Comparison of ENCODE assay signal across 10 cellular contexts in the genomic region with DNA sequence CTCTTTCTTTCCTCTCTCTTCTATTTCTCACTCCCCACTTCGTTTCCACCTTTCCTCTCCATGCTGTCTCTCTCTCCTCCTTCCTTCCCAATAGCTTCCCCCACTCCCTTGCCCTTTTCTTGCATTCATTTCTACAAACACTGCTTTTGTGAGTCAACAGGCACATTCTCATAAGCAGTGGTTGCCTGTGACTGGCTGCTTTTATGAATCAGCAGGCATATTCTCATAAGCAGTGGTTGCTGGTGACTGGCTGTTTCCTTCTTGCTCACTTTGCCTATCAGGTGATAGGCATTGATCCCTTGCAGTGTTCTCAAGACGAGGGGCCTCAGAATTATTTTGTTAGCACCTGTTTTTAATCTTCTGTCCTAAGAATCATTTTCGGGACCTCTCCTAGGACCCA.
A peak's percentile ranks its signal among the peaks of the same experiment; 100 is the strongest.
DNase-seq lines count a peak whose midpoint lies in the region; ATAC-seq and TF ChIP-seq lines count a peak whose summit lies in the region.
"Had no signal": no experiment of that assay in that cellular context is flagged by ENCODE, and none has a peak within 500 bp of the region (broad histone marks: within the 10 kb centered on the region; RNA-seq: fewer than 3 reads in every experiment).

No MANE protein-coding gene starts in this region.

- H3K27me3 ChIP-seq in brain microvascular endothelial cell (replicated peaks) (no peaks in the 10 kb centered on the region), A673 (replicated peaks; ENCODE audit: insufficient read depth, low read depth, low read length, poor library complexity) (no peaks in the 10 kb centered on the region), right cardiac atrium (ENCODE audit: control insufficient read depth, insufficient read depth) (no peaks in the 10 kb centered on the region)

- TF ChIP-seq CTCF in brain microvascular endothelial cell (IDR thresholded peaks at IDR 0.05; ENCODE audit: low read depth, low read length, missing control alignments) (no peak), endothelial cell (IDR thresholded peaks at IDR 0.05; ENCODE audit: unreplicated experiment) (no peak), A673 (conservative IDR thresholded peaks at IDR 0.05; ENCODE audit: low read depth, low read length) (no peak)

- POLR2A ChIA-PET in A673 (lab: Charles Lee; ENCODE audit: low non-redundant PET) = no interaction called here

- H3K4me3 Mint-ChIP-seq in endothelial cell (ENCODE audit: unreplicated experiment) = no peak overlapping the region
- H3K4me3 Mint-ChIP-seq: central memory CD8-positive, alpha-beta T cell had no signal

- no TSS peak for BruUV-seq in A673 (replicated peaks; lab: Mats Ljungman, UMichigan)

- H3K36me3 ChIP-seq in brain microvascular endothelial cell (replicated peaks) (no peaks in the 10 kb centered on the region), A673 (ENCODE audit: insufficient read depth, low read length, poor library complexity, severe bottlenecking) (no peaks in the 10 kb centered on the region)

- DNase-seq in GM04503 (ENCODE audit: low read depth) = peak; percentile 23
- DNase-seq in HPDE6-E6E7 (ENCODE audit: extremely low spot score) = peak; percentile 49
- DNase-seq in brain microvascular endothelial cell = peak; percentile 85
- DNase-seq in non-pigmented ciliary epithelial cell (ENCODE audit: low read depth) = peak; percentile 70
- no peak for DNase-seq in G401 (ENCODE audit: low spot score)
- no peak for DNase-seq in endothelial cell (ENCODE audit: low spot score)
- DNase-seq in A673 (ENCODE audit: low spot score) = no peak
- no peak for DNase-seq in right cardiac atrium
- DNase-seq: activated CD4-positive, alpha-beta T cell treated with anti-CD3 and anti-CD28 coated beads for 1 hour had no signal

- H3K9me3 Mint-ChIP-seq in endothelial cell (ENCODE audit: unreplicated experiment) = no peaks in the 10 kb centered on the region
- H3K9me3 Mint-ChIP-seq: central memory CD8-positive, alpha-beta T cell had no signal

- intact Hi-C loops in A673 (cut with micrococcal nuclease; ENCODE audit: unreplicated experiment) = no loop called here
- intact Hi-C loops in right cardiac atrium (cut with DNase I) = no loop called here

- H3K36me3 Mint-ChIP-seq in endothelial cell (ENCODE audit: low read depth, unreplicated experiment) = no peaks in the 10 kb centered on the region

- H3K4me1 ChIP-seq in A673 (ENCODE audit: insufficient read depth, low read length, poor library complexity, severe bottlenecking) (no peaks in the 10 kb centered on the region), right cardiac atrium (ENCODE audit: control insufficient read depth, insufficient read depth, low read length) (no peaks in the 10 kb centered on the region)

- H3K9me3 ChIP-seq in A673 (ENCODE audit: low read depth, low read length, poor library complexity, severe bottlenecking) (no peaks in the 10 kb centered on the region), right cardiac atrium (ENCODE audit: control insufficient read depth, low read length) (no peaks in the 10 kb centered on the region)

- no peaks in the 10 kb centered on the region for H3K4me1 Mint-ChIP-seq in endothelial cell (ENCODE audit: unreplicated experiment)
- H3K4me1 Mint-ChIP-seq: central memory CD8-positive, alpha-beta T cell had no signal

- in situ Hi-C loops in brain microvascular endothelial cell (cut with HindIII; ENCODE audit: low pct_ligation_motif_present, low sequenced_read_pairs) (no loop called here), G401 (cut with HindIII; ENCODE audit: low sequenced_read_pairs) (no loop called here)

- no peaks in the 10 kb centered on the region for H3K27me3 Mint-ChIP-seq in endothelial cell (ENCODE audit: unreplicated experiment)

- H3K27ac ChIP-seq in brain microvascular endothelial cell (no peak overlapping the region), A673 (ENCODE audit: low read depth, low read length, poor library complexity, severe bottlenecking) (no peak overlapping the region), right cardiac atrium (ENCODE audit: low read length) (no peak overlapping the region)

- CTCF ChIA-PET in A673 (lab: Charles Lee) = no interaction called here

- H3K27ac Mint-ChIP-seq in endothelial cell (ENCODE audit: unreplicated experiment) = no peak overlapping the region

- no peak for ATAC-seq in right cardiac atrium

- WGBS in right cardiac atrium = 78% methylated on average over 3 of the region's 3 CpGs

- no peak overlapping the region for H3K4me3 ChIP-seq in brain microvascular endothelial cell (ENCODE audit: low read depth, low read length)
- H3K4me3 ChIP-seq in A673 (ENCODE audit: low read depth, low read length, poor library complexity, severe bottlenecking) = no peak overlapping the region
- H3K4me3 ChIP-seq in right cardiac atrium (ENCODE audit: low read length) = no peak overlapping the region

Comparison
In these comparisons a context has a peak if more than half of its experiments do, and no peak if none do; other contexts are left out.
1. DNase-seq: peak in GM04503 (single experiment), HPDE6-E6E7 (single experiment), brain microvascular endothelial cell (single experiment) and non-pigmented ciliary epithelial cell (single experiment); none in G401 (single experiment), endothelial cell (single experiment), A673 (single experiment) and right cardiac atrium (0 of 3).